28 cellular contexts compared by ENCODE assay signal in genomic region chr10:86508217-86508616, GRCh38. TPM values are rescaled to one million over a fixed set of nuclear protein-coding genes. Genes with fewer than 3 reads are reported as not detected.
DNase-seq lines count a peak whose midpoint lies in the region; ATAC-seq and TF ChIP-seq lines count a peak whose summit lies in the region.
"Had no signal": no experiment of that assay in that cellular context is flagged by ENCODE, and none has a peak within 500 bp of the region (broad histone marks: within the 10 kb centered on the region; RNA-seq: fewer than 3 reads in every experiment).

No MANE protein-coding gene starts in this region.

- no peak for TF ChIP-seq POLR2A in erythroblast (IDR thresholded peaks at IDR 0.05; ENCODE audit: low read length)

- H3K4me3 ChIP-seq in BLaER1 treated with 17β-estradiol and CSF1 and Interleukin-3, amounts not matched to agents 10 nM and 100 nM: no peak overlapping the region
- no peak overlapping the region for H3K4me3 ChIP-seq in Karpas-422 (ENCODE audit: low read length)
- H3K4me3 ChIP-seq in parathyroid adenoma (ENCODE audit: low read depth, low read length): no peak overlapping the region
- H3K4me3 ChIP-seq: GM23338, SJSA1 had no signal

- peaks cover 58 to 100% (median 83%) of the 10 kb centered on the region in 11 experiments for H3K36me3 ChIP-seq in BLaER1 treated with 17β-estradiol and CSF1 and Interleukin-3, amounts not matched to agents 10 nM and 100 nM
- H3K36me3 ChIP-seq in Karpas-422 (ENCODE audit: insufficient read depth, low read length): peaks cover 2% of the 10 kb centered on the region; the same call in 1 of the 2 replicates
- no peaks in the 10 kb centered on the region for H3K36me3 ChIP-seq in parathyroid adenoma (ENCODE audit: control insufficient read depth, insufficient read depth, low read length)

- H3K9me2 ChIP-seq in Karpas-422 (replicated peaks; ENCODE audit: insufficient read depth, low read length): no peaks in the 10 kb centered on the region

- H3K4me1 Mint-ChIP-seq in CD14-positive monocyte: peaks cover 24% of the 10 kb centered on the region

- H3K9me3 ChIP-seq in BLaER1 treated with 17β-estradiol and CSF1 and Interleukin-3, amounts not matched to agents 10 nM and 100 nM (replicated peaks in 1 of 11): peaks cover 0 to 4% (median 0%) of the 10 kb centered on the region in 11 experiments; a peak in 1 of 22 replicates
- H3K9me3 ChIP-seq in Karpas-422 (ENCODE audit: low read length) (no peaks in the 10 kb centered on the region), parathyroid adenoma (ENCODE audit: control insufficient read depth, low read length) (no peaks in the 10 kb centered on the region)
- H3K9me3 ChIP-seq: SJSA1 had no signal

- no peak overlapping the region for H3K9ac ChIP-seq in BLaER1 treated with 17β-estradiol and CSF1 and Interleukin-3, amounts not matched to agents 10 nM and 100 nM
- 0 out of 2 replicates have a peak overlapping the region, but pooled peaks have one; percentile 9 for H3K9ac ChIP-seq in Karpas-422 (ENCODE audit: low read length)
- H3K9ac ChIP-seq in parathyroid adenoma: no peak overlapping the region
- H3K9ac ChIP-seq: KMS-11 had no signal

- no peak for ATAC-seq in HG03354 (IDR thresholded peaks at IDR 0.05; ENCODE audit: poor library complexity, severe bottlenecking, unreplicated experiment)
- ATAC-seq: GM23338, T-cell had no signal

- H3K4me3 Mint-ChIP-seq in CD14-positive monocyte: no peak overlapping the region
- H3K4me3 Mint-ChIP-seq: B cell; CD4-positive, CD25-positive, alpha-beta regulatory T cell; GM23338; H9; HFFc6; T-cell had no signal

- no peak overlapping the region for H3K27ac Mint-ChIP-seq in CD14-positive monocyte
- H3K27ac Mint-ChIP-seq: B cell; CD4-positive, CD25-positive, alpha-beta regulatory T cell; GM23338; H9; HFFc6; T-cell had no signal

- no peaks in the 10 kb centered on the region for H3K27me3 ChIP-seq in BLaER1 treated with 17β-estradiol and CSF1 and Interleukin-3, amounts not matched to agents 10 nM and 100 nM
- H3K27me3 ChIP-seq in Karpas-422 (ENCODE audit: low read length) (no peaks in the 10 kb centered on the region), parathyroid adenoma (ENCODE audit: control insufficient read depth, insufficient read depth, low read length) (no peaks in the 10 kb centered on the region)
- H3K27me3 ChIP-seq: SJSA1 had no signal

- H3K79me2 ChIP-seq in Karpas-422 (ENCODE audit: low read length) (peaks cover 85% of the 10 kb centered on the region), parathyroid adenoma (peaks cover 42% of the 10 kb centered on the region)

- no peak overlapping the region for H3K27ac ChIP-seq in BLaER1 treated with 17β-estradiol and CSF1 and Interleukin-3, amounts not matched to agents 10 nM and 100 nM
- H3K27ac ChIP-seq in Karpas-422 (ENCODE audit: low read length) (peak overlapping the region; percentile 92), parathyroid adenoma (no peak overlapping the region)
- H3K27ac ChIP-seq: KMS-11, SJSA1 had no signal

- intact Hi-C loops in CD14-positive monocyte (cut with micrococcal nuclease): no loop called here

- H3K4me2 ChIP-seq in BLaER1 treated with 17β-estradiol and CSF1 and Interleukin-3, amounts not matched to agents 10 nM and 100 nM: peak overlapping the region in 10 of 11 experiments; percentile 19 to 88 (median 66); a peak in 12 of 22 replicates
- H3K4me2 ChIP-seq in Karpas-422 (ENCODE audit: low read depth, low read length, poor library complexity, severe bottlenecking) (peak overlapping the region; percentile 44), parathyroid adenoma (ENCODE audit: low read length) (peak overlapping the region; percentile 18)
- H3K4me2 ChIP-seq: GM23338, KMS-11 had no signal

- DNase-seq in Karpas-422 (no peak), erythroblast (lab: John Stamatoyannopoulos, UW) (peak; percentile 39 to 48), 8988T (no peak), NCI-H748 treated with DMSO at 0.1 percent for 48 hours (lab: John Stamatoyannopoulos, UW) (no peak), CD14-positive monocyte (ENCODE audit: low spot score) (no peak)
- DNase-seq: CD4-positive, CD25-positive, alpha-beta regulatory T cell; DMS153; DND-41; H9; HFFc6; NCI-H1092 treated with DMSO at 0.1 percent for 48 hours; NCI-H1436; NCI-H187; NCI-H2081 treated with DMSO at 0.1 percent for 48 hours; NCI-H2171; NCI-H345; NCI-H510A treated with DMSO at 0.1 percent for 48 hours; NCI-H774; Right ventricle myocardium superior; RPMI8226; T-cell had no signal

- TF ChIP-seq CTCF in parathyroid adenoma (IDR thresholded peaks at IDR 0.05): no peak
- no peak for TF ChIP-seq CTCF in CD14-positive monocyte (IDR thresholded peaks at IDR 0.05)

- peaks cover 21 to 46% of the 10 kb centered on the region in 2 donors for H3K36me3 Mint-ChIP-seq in CD14-positive monocyte

- H4K20me1 ChIP-seq in BLaER1 treated with 17β-estradiol and CSF1 and Interleukin-3, amounts not matched to agents 10 nM and 100 nM: peaks cover 95 to 100% (median 100%) of the 10 kb centered on the region in 11 experiments
- no peaks in the 10 kb centered on the region for H4K20me1 ChIP-seq in Karpas-422 (ENCODE audit: insufficient read depth, low read depth, low read length)

- H3K9me3 Mint-ChIP-seq in CD14-positive monocyte: no peaks in the 10 kb centered on the region
- H3K9me3 Mint-ChIP-seq: CD4-positive, CD25-positive, alpha-beta regulatory T cell; GM23338; H9; HFFc6; T-cell had no signal

- H2AFZ ChIP-seq in Karpas-422 (ENCODE audit: low read length) (no peak overlapping the region), parathyroid adenoma (no peak overlapping the region)
- H2AFZ ChIP-seq: GM23338 had no signal

- H3K27me3 Mint-ChIP-seq in CD14-positive monocyte (ENCODE audit: low read depth in 3 of 3): peaks cover 0 to 5% (median 0%) of the 10 kb centered on the region in 3 donors
- H3K27me3 Mint-ChIP-seq: B cell; CD4-positive, CD25-positive, alpha-beta regulatory T cell; T-cell had no signal

- peaks cover 48 to 67% (median 58%) of the 10 kb centered on the region in 10 experiments for H3K4me1 ChIP-seq in BLaER1 treated with 17β-estradiol and CSF1 and Interleukin-3, amounts not matched to agents 10 nM and 100 nM
- peaks cover 62% of the 10 kb centered on the region for H3K4me1 ChIP-seq in Karpas-422 (ENCODE audit: low read length)
- peaks cover 17% of the 10 kb centered on the region for H3K4me1 ChIP-seq in parathyroid adenoma
- H3K4me1 ChIP-seq: SJSA1 had no signal

RNA-seq across cellular contexts. Expression of gene WAPL, which starts 13.4 kb away (rescaled TPM):
- total RNA-seq in Karpas-422 (2014; rRNA removed; shearing (Covaris generic); ENCODE audit: low replicate concordance): 28.4 and 30.5 TPM in 2 replicates
- polyA plus RNA-seq in CD14-positive monocyte: 10 to 100 TPM; 18.3 to 26.5 TPM

Comparison
In these comparisons a context has a peak if more than half of its experiments do, and no peak if none do; other contexts are left out.
1. DNase-seq: peak in erythroblast (2 of 2); none in Karpas-422 (single experiment), 8988T (single experiment), NCI-H748 treated with DMSO at 0.1 percent for 48 hours (single experiment) and CD14-positive monocyte (single experiment).
2. Peak in every context shown above with its lines, with median percentiles within 50 percentile points of each other: H3K4me2 ChIP-seq.